Comparison of ENCODE assay signal across 8 cellular contexts in genomic region chr1:205504311-205505075, GRCh38. TPM values are rescaled to one million over a fixed set of nuclear protein-coding genes. Genes with fewer than 3 reads are reported as not detected.
DNase-seq lines count a peak whose midpoint lies in the region; ATAC-seq, FAIRE-seq and TF ChIP-seq lines count a peak whose summit lies in the region.

Gene CDK18 (plus strand): TSS chr1:205504669. CDS start chr1:205523168, 18,499 bp downstream.

- intact Hi-C loops in breast epithelium (cut with DNase I; ENCODE audit: low total_unique reads) = no loop called here

- peak within 1 kb of the TSS; percentile 59 for H3K4me2 ChIP-seq in SU-DHL-6 (ENCODE audit: low read depth, low read length, poor library complexity, severe bottlenecking)

- no peaks in the 10 kb centered on the region for H3F3A ChIP-seq in SU-DHL-6 (ENCODE audit: insufficient read depth)

- H3K27ac ChIP-seq in SU-DHL-6 (ENCODE audit: low read depth, low read length) = no peak within 1 kb of the TSS
- H3K27ac ChIP-seq in breast epithelium = peak within 1 kb of the TSS; percentile 81 to 84
- no peak within 1 kb of the TSS for H3K27ac ChIP-seq in skeletal muscle tissue (ENCODE audit: low read depth, low read length)

- TF ChIP-seq POLR2A in NB4 (IDR thresholded peaks at IDR 0.05; ENCODE audit: extremely low read depth, insufficient read length) (no peak), breast epithelium (IDR thresholded peaks at IDR 0.05) (no peak), GM12892 (IDR thresholded peaks at IDR 0.05; ENCODE audit: low read depth, low read length) (no peak)

- H3K4me3 ChIP-seq in NB4 (ENCODE audit: low read depth, low read length) (peak within 1 kb of the TSS; percentile 42), SU-DHL-6 (ENCODE audit: insufficient read depth, low read length, poor library complexity, severe bottlenecking) (peak within 1 kb of the TSS; percentile 55), breast epithelium (peak within 1 kb of the TSS; percentile 50 to 80 (median 75)), skeletal muscle tissue (ENCODE audit: low read length in 3 of 3) (peak within 1 kb of the TSS; percentile 68 to 74 (median 70))

- no peak for TF ChIP-seq CTCF in NB4 (IDR thresholded peaks at IDR 0.05; ENCODE audit: low read depth, low read length)
- TF ChIP-seq CTCF in SU-DHL-6 (IDR thresholded peaks at IDR 0.05; ENCODE audit: insufficient read depth, low read length, poor library complexity, severe bottlenecking) = no peak
- TF ChIP-seq CTCF in breast epithelium (IDR thresholded peaks at IDR 0.05) = no peak

- FAIRE-seq in GM12892 (lab: Jason Lieb, UNC) = no peak

- H3K4me1 ChIP-seq in breast epithelium (peaks cover 5 to 6% of the 10 kb centered on the region in 2 donors), skeletal muscle tissue (ENCODE audit: control insufficient read depth in 3 of 3, insufficient read depth in 3 of 3, low read length in 3 of 3) (peaks cover 13 to 23% (median 19%) of the 10 kb centered on the region in 3 donors)

- H3K27me3 ChIP-seq in SU-DHL-6 (ENCODE audit: low read length) = no peaks in the 10 kb centered on the region
- H3K27me3 ChIP-seq in breast epithelium = no peaks in the 10 kb centered on the region
- H3K27me3 ChIP-seq in skeletal muscle tissue (ENCODE audit: control insufficient read depth in 3 of 3, insufficient read depth in 3 of 3, low read length in 3 of 3) = peaks cover 0 to 10% (median 9%) of the 10 kb centered on the region in 3 donors

- no peaks in the 10 kb centered on the region for H3K9me2 ChIP-seq in SU-DHL-6 (replicated peaks; ENCODE audit: insufficient read depth, low read length)

- H3K9me3 ChIP-seq in SU-DHL-6 (ENCODE audit: insufficient read depth, low read length) (no peaks in the 10 kb centered on the region), breast epithelium (no peaks in the 10 kb centered on the region), skeletal muscle tissue (ENCODE audit: control insufficient read depth in 3 of 3, low read length in 3 of 3) (no peaks in the 10 kb centered on the region)

- H3K9ac ChIP-seq in SU-DHL-6 (ENCODE audit: low read length) = peak within 1 kb of the TSS; percentile 45; the same call in 1 of the 2 replicates
- H3K9ac ChIP-seq in skeletal muscle tissue (ENCODE audit: low read depth in 1 of 3, low read length in 3 of 3) = peak within 1 kb of the TSS; percentile 56 to 77 (median 61)

- DNase-seq in D341Med (ENCODE audit: low spot score) (peak; percentile 90), NB4 (ENCODE audit: low read depth) (peak; percentile 77), breast epithelium (ENCODE audit: low spot score in 2 of 2) (peak; percentile 69 to 80), inferior parietal cortex (ENCODE audit: extremely low spot score) (peak; percentile 72), GM12892 (ENCODE audit: insufficient read length) (no peak)

- no peaks in the 10 kb centered on the region for H4K20me1 ChIP-seq in SU-DHL-6 (ENCODE audit: low read depth, low read length)

- ATAC-seq in HG03521 (IDR thresholded peaks at IDR 0.05; ENCODE audit: unreplicated experiment) = no peak

- no peaks in the 10 kb centered on the region for H3K79me2 ChIP-seq in SU-DHL-6 (ENCODE audit: insufficient read depth, low read length)

- H3K36me3 ChIP-seq in SU-DHL-6 (ENCODE audit: low read length) (no peaks in the 10 kb centered on the region), breast epithelium (no peaks in the 10 kb centered on the region), skeletal muscle tissue (ENCODE audit: control insufficient read depth in 3 of 3, insufficient read depth in 3 of 3, low read length in 3 of 3) (no peaks in the 10 kb centered on the region)

- H2AFZ ChIP-seq in SU-DHL-6 (ENCODE audit: low read depth, low read length, severe bottlenecking) = peak within 1 kb of the TSS; percentile 98

RNA-seq across cellular contexts. Expression of gene CDK18, which starts in this region (rescaled TPM):
- total RNA-seq in breast epithelium (10 to 100 TPM in 1 of 3 donors, 1 to 10 TPM in 2; 1.4 to 12.3 (median 9.2) TPM), skeletal muscle tissue (3.7 TPM)
- 0.30 TPM for polyA plus RNA-seq in GM12892 (2012; ENCODE audit: missing spikeins)

Comparison
In these comparisons a context has a peak if more than half of its experiments do, and no peak if none do; other contexts are left out.
1. H3K27ac ChIP-seq: peak in breast epithelium (2 of 2); none in SU-DHL-6 (single experiment) and skeletal muscle tissue (single experiment).
2. Peak in every context shown above with its lines, with median percentiles within 50 percentile points of each other: H3K4me3 ChIP-seq.